11 cellular contexts compared by ENCODE assay signal in the genomic region with DNA sequence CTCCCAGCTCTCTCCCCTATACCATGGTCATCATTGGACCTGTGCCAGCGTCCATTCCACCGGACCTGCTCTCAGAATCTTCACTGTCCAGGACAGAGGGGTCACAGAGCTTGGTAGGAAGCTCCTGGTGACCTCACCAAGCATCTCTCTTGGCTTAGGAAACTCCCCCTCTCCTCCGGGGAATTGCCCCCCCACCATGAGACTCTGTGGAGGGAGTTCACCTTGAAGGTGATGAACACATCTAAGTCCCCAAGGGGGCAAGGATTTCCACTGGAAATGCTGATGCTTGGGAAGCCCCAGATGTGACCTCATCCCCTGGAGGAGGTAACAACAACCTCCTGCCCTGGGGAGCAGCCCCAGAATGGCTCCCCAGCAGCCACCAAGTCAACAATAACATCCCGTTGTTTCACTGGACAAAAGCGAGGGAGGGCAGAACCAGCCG. TPM values are rescaled to one million over a fixed set of nuclear protein-coding genes. Genes with fewer than 3 reads are reported as not detected.
DNase-seq lines count a peak whose midpoint lies in the region; ATAC-seq and TF ChIP-seq lines count a peak whose summit lies in the region.
"Had no signal": no experiment of that assay in that cellular context is flagged by ENCODE, and none has a peak within 500 bp of the region (broad histone marks: within the 10 kb centered on the region; RNA-seq: fewer than 3 reads in every experiment).

No MANE protein-coding gene starts in this region.

- H3K79me2 ChIP-seq in DND-41 (ENCODE audit: insufficient read depth, low read length) (peaks cover 70% of the 10 kb centered on the region), HCT116 (ENCODE audit: insufficient read depth, low read length) (peaks cover 81% of the 10 kb centered on the region), trophoblast cell (ENCODE audit: control insufficient read depth, insufficient read depth, low read length, poor library complexity) (peaks cover 30% of the 10 kb centered on the region)

- H3K9ac ChIP-seq in DND-41 (ENCODE audit: low read depth, low read length) (no peak overlapping the region), HCT116 (ENCODE audit: low read length) (no peak overlapping the region), trophoblast cell (ENCODE audit: low read length) (no peak overlapping the region)

- H3K9me3 ChIP-seq in DND-41 (ENCODE audit: insufficient read depth, low read length, severe bottlenecking) (no peaks in the 10 kb centered on the region), HCT116 (ENCODE audit: control insufficient read depth in 1 of 2, insufficient read depth in 1 of 2, low read depth in 1 of 2, low read length in 2 of 2) (no peaks in the 10 kb centered on the region), trophoblast cell (ENCODE audit: insufficient read depth, low read depth, low read length) (peaks cover 5% of the 10 kb centered on the region)
- H3K9me3 ChIP-seq: HAP-1, psoas muscle had no signal

- TF ChIP-seq RAD21 in HCT116 (IDR thresholded peaks at IDR 0.05; ENCODE audit: low read depth) = no peak

- no peak overlapping the region for H4K8ac ChIP-seq in trophoblast cell (ENCODE audit: low read depth, low read length)

- RAD21 ChIA-PET in HCT116 (lab: Charles Lee; ENCODE audit: low non-redundant PET in 1 of 2, low total read pairs in 2 of 2, uncharacterized antibody in 2 of 2, unreplicated experiment in 2 of 2) = no interaction called here

- no peak overlapping the region for H3K14ac ChIP-seq in trophoblast cell (ENCODE audit: low read length)

- TF ChIP-seq CTCF in DND-41 (IDR thresholded peaks at IDR 0.05; ENCODE audit: borderline replicate concordance, extremely low read depth, low read length, poor library complexity, severe bottlenecking) = no peak
- no peak for TF ChIP-seq CTCF in HCT116 (IDR thresholded peaks at IDR 0.05 in 2 of 3, conservative IDR thresholded peaks at IDR 0.05 in 1 of 3; ENCODE audit: borderline replicate concordance in 1 of 3, insufficient read depth in 1 of 3, low read depth in 2 of 3, low read length in 2 of 3)
- no peak for TF ChIP-seq CTCF in brain microvascular endothelial cell (IDR thresholded peaks at IDR 0.05; ENCODE audit: low read depth, low read length, missing control alignments)

- H4K91ac ChIP-seq in trophoblast cell (ENCODE audit: low read depth, low read length) = no peak overlapping the region

- DNase-seq in DND-41 (no peak), HCT116 (ENCODE audit: low read depth, low spot score) (no peak), brain microvascular endothelial cell (no peak), trophoblast cell (no peak), retina (no peak), COR-L47 (lab: John Stamatoyannopoulos, UW) (no peak)
- DNase-seq: NCI-H1105 had no signal

- H3K4me1 ChIP-seq in DND-41 (ENCODE audit: insufficient read depth, low read length) (peaks cover 46% of the 10 kb centered on the region), HCT116 (ENCODE audit: control insufficient read depth in 1 of 2, insufficient read depth in 2 of 2, low read length in 2 of 2) (peaks cover 18 to 81% of the 10 kb centered on the region in 2 experiments), trophoblast cell (ENCODE audit: control insufficient read depth in 1 of 2, insufficient read depth in 2 of 2, low read length in 2 of 2) (peaks cover 23 to 35% of the 10 kb centered on the region in 2 experiments)

- in situ Hi-C loops in brain microvascular endothelial cell (cut with HindIII; ENCODE audit: low pct_ligation_motif_present, low sequenced_read_pairs) = no loop called here

- BruUV-seq in HCT116 (replicated peaks; lab: Mats Ljungman, UMichigan) = no TSS peak

- no peak overlapping the region for H3K4me3 ChIP-seq in DND-41 (ENCODE audit: low read depth in 1 of 2, low read length in 2 of 2)
- no peak overlapping the region for H3K4me3 ChIP-seq in HCT116 (replicated peaks in 1 of 2; ENCODE audit: low read depth in 1 of 2, low read length in 2 of 2)
- peak overlapping the region; percentile 94 for H3K4me3 ChIP-seq in brain microvascular endothelial cell (ENCODE audit: low read depth, low read length)
- H3K4me3 ChIP-seq in trophoblast cell (ENCODE audit: low read depth, low read length) = no peak overlapping the region
- H3K4me3 ChIP-seq: cardiac muscle cell, HAP-1, psoas muscle had no signal

- H3K27me3 ChIP-seq in DND-41 (ENCODE audit: insufficient read depth, low read length, poor library complexity) (peaks cover 11% of the 10 kb centered on the region), HCT116 (ENCODE audit: insufficient read depth, low read length) (no peaks in the 10 kb centered on the region), brain microvascular endothelial cell (replicated peaks) (no peaks in the 10 kb centered on the region), trophoblast cell (ENCODE audit: insufficient read depth, low read length) (no peaks in the 10 kb centered on the region)
- H3K27me3 ChIP-seq: cardiac muscle cell had no signal

- no peak for TF ChIP-seq POLR2A in HCT116 (IDR thresholded peaks at IDR 0.05; ENCODE audit: borderline replicate concordance, extremely low read depth, insufficient read depth, insufficient read length)

- no peaks in the 10 kb centered on the region for H3K9me2 ChIP-seq in HCT116 (ENCODE audit: insufficient read depth)

- peaks cover 26% of the 10 kb centered on the region for H3K79me1 ChIP-seq in trophoblast cell (ENCODE audit: low read length)

- H2BK120ac ChIP-seq in trophoblast cell (ENCODE audit: insufficient read depth, low read length, poor library complexity) = no peak overlapping the region

- no peak overlapping the region for H4K12ac ChIP-seq in trophoblast cell (ENCODE audit: low read depth, low read length)

- H3K18ac ChIP-seq in trophoblast cell (ENCODE audit: low read length) = no peak overlapping the region

- ATAC-seq in DND-41 (ENCODE audit: insufficient read depth, low read depth) = no peak
- no peak for ATAC-seq in HCT116
- no peak for ATAC-seq in HG02759 (IDR thresholded peaks at IDR 0.05; ENCODE audit: unreplicated experiment)
- ATAC-seq: psoas muscle had no signal

- H2AFZ ChIP-seq in DND-41 (ENCODE audit: low read depth, low read length) (no peak overlapping the region), HCT116 (ENCODE audit: low read depth, low read length, poor library complexity, severe bottlenecking) (no peak overlapping the region), trophoblast cell (ENCODE audit: insufficient read depth, low read length, poor library complexity) (no peak overlapping the region)

- H3K4me2 ChIP-seq in DND-41 (ENCODE audit: insufficient read depth, low read length) = peak overlapping the region; percentile 88; the same call in 1 of the 2 replicates
- H3K4me2 ChIP-seq in HCT116 (ENCODE audit: low read length) = peak overlapping the region; percentile 10; the same call in 1 of the 2 replicates
- H3K4me2 ChIP-seq in trophoblast cell (ENCODE audit: low read length) = no peak overlapping the region

- CTCF ChIA-PET in HCT116 (lab: Charles Lee) = no interaction called here

- H2AK5ac ChIP-seq in trophoblast cell (ENCODE audit: low read length) = no peak overlapping the region

- H2BK12ac ChIP-seq in trophoblast cell (ENCODE audit: low read length) = no peak overlapping the region

- peak overlapping the region; percentile 22 for H3K4ac ChIP-seq in trophoblast cell (ENCODE audit: low read depth, low read length)

- intact Hi-C loops in HCT116 (cut with micrococcal nuclease) = no loop called here

- no CpG with 5 or more reads among the region's 6 CpGs for WGBS in trophoblast cell (ENCODE audit: extremely low coverage, insufficient coverage, insufficient read length)

- no peak overlapping the region for H2BK5ac ChIP-seq in trophoblast cell (ENCODE audit: low read depth, low read length, poor library complexity)

- POLR2A ChIA-PET in HCT116 (lab: Charles Lee) = interaction anchor here (1.4 to 2.1 kb wide), 2 partner anchors 10 to 25 kb away, joined by 3 to 6 read pairs; no protein-coding TSS in a partner anchor

- H4K20me1 ChIP-seq in DND-41 (ENCODE audit: insufficient read depth, low read length) (peaks cover 49% of the 10 kb centered on the region), HCT116 (ENCODE audit: insufficient read depth) (no peaks in the 10 kb centered on the region)

- no peak overlapping the region for H3K27ac ChIP-seq in DND-41 (ENCODE audit: low read length)
- no peak overlapping the region for H3K27ac ChIP-seq in HCT116 (ENCODE audit: low read depth, low read length)
- H3K27ac ChIP-seq in brain microvascular endothelial cell = no peak overlapping the region
- H3K27ac ChIP-seq in trophoblast cell (ENCODE audit: low read depth, low read length) = no peak overlapping the region
- H3K27ac ChIP-seq: cardiac muscle cell, psoas muscle had no signal

- H3K36me3 ChIP-seq in DND-41 (ENCODE audit: insufficient read depth, low read length) = no peaks in the 10 kb centered on the region
- H3K36me3 ChIP-seq in HCT116 (ENCODE audit: control insufficient read depth in 1 of 2, insufficient read depth in 2 of 2, low read length in 2 of 2) = peaks cover 0 to 3% of the 10 kb centered on the region in 2 experiments; a peak in 1 of 4 replicates
- H3K36me3 ChIP-seq in brain microvascular endothelial cell (replicated peaks) = no peaks in the 10 kb centered on the region
- peaks cover 13 to 23% of the 10 kb centered on the region in 2 experiments for H3K36me3 ChIP-seq in trophoblast cell (ENCODE audit: control insufficient read depth in 1 of 2, insufficient read depth in 2 of 2, low read length in 2 of 2)
- H3K36me3 ChIP-seq: cardiac muscle cell, HAP-1 had no signal

- H3K23ac ChIP-seq in trophoblast cell (ENCODE audit: low read length) = no peak overlapping the region

TF ChIP-seq in HCT116, 20 proteins besides CTCF, POLR2A, EP300 and RAD21 (continues in another document):
- TF ChIP-seq POLR2AphosphoS5 (IDR thresholded peaks at IDR 0.05; ENCODE audit: low read depth, low read length) = no peak
- no peak for TF ChIP-seq EZH2 (IDR thresholded peaks at IDR 0.05)
- no peak for TF ChIP-seq FOSL1 (IDR thresholded peaks at IDR 0.05; ENCODE audit: low read depth)
- no peak for TF ChIP-seq SRF (IDR thresholded peaks at IDR 0.05; ENCODE audit: low read depth)
- TF ChIP-seq, protein P1, sequence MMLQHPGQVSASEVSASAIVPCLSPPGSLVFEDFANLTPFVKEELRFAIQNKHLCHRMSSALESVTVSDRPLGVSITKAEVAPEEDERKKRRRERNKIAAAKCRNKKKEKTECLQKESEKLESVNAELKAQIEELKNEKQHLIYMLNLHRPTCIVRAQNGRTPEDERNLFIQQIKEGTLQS (IDR thresholded peaks at IDR 0.05) = no peak
- TF ChIP-seq MAX (IDR thresholded peaks at IDR 0.05) = no peak
- TF ChIP-seq ZFX (IDR thresholded peaks at IDR 0.05) = no peak
- no peak for TF ChIP-seq JUND (IDR thresholded peaks at IDR 0.05)
- TF ChIP-seq ZNF274 (IDR thresholded peaks at IDR 0.05; ENCODE audit: low read depth, low read length) = no peak
- no peak for TF ChIP-seq ELF1 (IDR thresholded peaks at IDR 0.05; ENCODE audit: borderline replicate concordance, low read depth)

RNA-seq across cellular contexts. Expression of gene SEMA7A, which starts 3.2 kb away (rescaled TPM):
- 13.8 TPM for total RNA-seq in HCT116 (2021; ENCODE audit: unreplicated experiment)
- 11.9 and 16.8 TPM in 2 replicates for polyA plus RNA-seq in HCT116 (2012)
- 135 and 149 TPM in 2 replicates for polyA plus RNA-seq in trophoblast cell (2013)

RNA-seq across cellular contexts. Expression of gene UBL7, which starts 30.4 kb away (rescaled TPM):
- 65.3 TPM for total RNA-seq in HCT116 (2021; ENCODE audit: unreplicated experiment)
- polyA plus RNA-seq in HCT116 (2012) = 49.5 and 70.5 TPM in 2 replicates
- 34.6 and 35.4 TPM in 2 replicates for polyA plus RNA-seq in trophoblast cell (2013)
